ENCODE assay signal across 8 cellular contexts in genomic region chr2:241701405-241702154, GRCh38. TPM values are rescaled to one million over a fixed set of nuclear protein-coding genes. Genes with fewer than 3 reads are reported as not detected.
DNase-seq lines count a peak whose midpoint lies in the region; ATAC-seq lines count a peak whose summit lies in the region.

ING5 (plus strand) TSS chr2:241702039; CDS start chr2:241702066, 27 bp downstream.

- H2AFZ ChIP-seq in mesenchymal stem cell (ENCODE audit: low read depth, low read length) = peak within 1 kb of the TSS; percentile 89

- peak within 1 kb of the TSS; percentile 89 for H3K9ac ChIP-seq in mesenchymal stem cell (ENCODE audit: low read length)

- peak within 1 kb of the TSS; percentile 86 to 91 for H3K14ac ChIP-seq in mesenchymal stem cell (ENCODE audit: low read length in 2 of 2)

- peak within 1 kb of the TSS; percentile 77 for H4K91ac ChIP-seq in mesenchymal stem cell (ENCODE audit: low read length)

- DNase-seq in COLO668 (lab: John Stamatoyannopoulos, UW; ENCODE audit: unreplicated experiment) (peak; percentile 97), HT-29 (ENCODE audit: low spot score) (peak; percentile 94), NOMO-1 treated with dmso at 0.1 percent for 144 hours (lab: John Stamatoyannopoulos, UW; ENCODE audit: unreplicated experiment) (peak; percentile 76), mesenchymal stem cell (peak; percentile 90)
- peak; percentile 90 to 92 for DNase-seq in activated CD8-positive, alpha-beta memory T cell treated with anti-CD3 and anti-CD28 coated beads for 4 hours (ENCODE audit: low read depth in 2 of 2)
- peak; percentile 93 to 97 (median 97) for DNase-seq in effector memory CD8-positive, alpha-beta T cell
- DNase-seq in stimulated activated CD8-positive, alpha-beta memory T cell treated with anti-CD3 and anti-CD28 coated beads, Interleukin-12 subunit alpha, Interleukin-12 subunit beta, amount 100 ng/mL, for 24 hours (ENCODE audit: extremely low read depth) = peak; percentile 92

- peak within 1 kb of the TSS; percentile 86 to 90 for H3K4me3 Mint-ChIP-seq in effector memory CD8-positive, alpha-beta T cell

- no peak within 1 kb of the TSS for H3K23ac ChIP-seq in mesenchymal stem cell (ENCODE audit: low read length in 2 of 2)

- H2BK5ac ChIP-seq in mesenchymal stem cell (ENCODE audit: low read depth, low read length, poor library complexity, severe bottlenecking) = peak within 1 kb of the TSS; percentile 95

- peaks cover 2% of the 10 kb centered on the region for H3K9me3 ChIP-seq in mesenchymal stem cell (ENCODE audit: control insufficient read depth, low read length)

- H2BK12ac ChIP-seq in mesenchymal stem cell (ENCODE audit: low read length in 2 of 2) = peak within 1 kb of the TSS; percentile 28 to 52

- H3K4me1 ChIP-seq in mesenchymal stem cell (ENCODE audit: control insufficient read depth, insufficient read depth, low read depth, low read length) = peaks cover 14% of the 10 kb centered on the region

- H3K4me1 Mint-ChIP-seq in effector memory CD8-positive, alpha-beta T cell (ENCODE audit: low read depth in 2 of 2) = peaks cover 9 to 19% of the 10 kb centered on the region in 2 donors

- H3K4ac ChIP-seq in mesenchymal stem cell (ENCODE audit: low read depth in 1 of 2, low read length in 2 of 2) = peak within 1 kb of the TSS; percentile 81 to 87

- peak; percentile 51 for ATAC-seq in GM21360 (IDR thresholded peaks at IDR 0.05; ENCODE audit: unreplicated experiment)
- ATAC-seq in effector memory CD8-positive, alpha-beta T cell (replicated peaks) = peak; percentile 74

- peaks cover 23% of the 10 kb centered on the region for H3K79me1 ChIP-seq in mesenchymal stem cell (replicated peaks; ENCODE audit: low read length, poor library complexity, severe bottlenecking)

- H3K27ac Mint-ChIP-seq in effector memory CD8-positive, alpha-beta T cell = peak within 1 kb of the TSS; percentile 77 to 80

- peak within 1 kb of the TSS; percentile 82 for H4K8ac ChIP-seq in mesenchymal stem cell (ENCODE audit: low read length)

- peak within 1 kb of the TSS; percentile 43 for H3K27ac ChIP-seq in mesenchymal stem cell (ENCODE audit: low read length, poor library complexity, severe bottlenecking)

- peak within 1 kb of the TSS; percentile 89 for H2BK15ac ChIP-seq in mesenchymal stem cell (ENCODE audit: low read depth, poor library complexity, severe bottlenecking)

- under 1% methylated on average over 33 of the region's 96 CpGs for WGBS in mesenchymal stem cell

- peak within 1 kb of the TSS; percentile 87 to 94 for H3K4me3 ChIP-seq in mesenchymal stem cell (ENCODE audit: insufficient read depth in 1 of 2, low read depth in 1 of 2, low read length in 2 of 2)

- peak within 1 kb of the TSS; percentile 54 for H2AK5ac ChIP-seq in mesenchymal stem cell (ENCODE audit: low read length, severe bottlenecking)

- peaks cover 33% of the 10 kb centered on the region for H3K36me3 Mint-ChIP-seq in effector memory CD8-positive, alpha-beta T cell (ENCODE audit: insufficient read depth)

- peaks cover 17% of the 10 kb centered on the region in 2 experiments for H3K36me3 ChIP-seq in mesenchymal stem cell (ENCODE audit: control insufficient read depth in 1 of 2, insufficient read depth in 2 of 2, low read depth in 1 of 2, low read length in 2 of 2)

- H3K9me3 Mint-ChIP-seq in effector memory CD8-positive, alpha-beta T cell = no peaks in the 10 kb centered on the region

- peak within 1 kb of the TSS; percentile 92 for H2BK120ac ChIP-seq in mesenchymal stem cell (ENCODE audit: low read depth, low read length)

- H3K27me3 ChIP-seq in mesenchymal stem cell (ENCODE audit: control insufficient read depth in 1 of 2, insufficient read depth in 1 of 2, low read length in 2 of 2) = no peaks in the 10 kb centered on the region

- H3K27me3 Mint-ChIP-seq in effector memory CD8-positive, alpha-beta T cell = no peaks in the 10 kb centered on the region

- H3K18ac ChIP-seq in mesenchymal stem cell (ENCODE audit: low read depth in 1 of 2, low read length in 2 of 2) = peak within 1 kb of the TSS; percentile 94 to 97

- peak within 1 kb of the TSS; percentile 99 for H3K4me2 ChIP-seq in mesenchymal stem cell (ENCODE audit: low read length, poor library complexity, severe bottlenecking)

RNA-seq across cellular contexts. Expression of gene ING5, which starts in this region (rescaled TPM):
- total RNA-seq in HT-29 (2014; rRNA removed; shearing (Covaris generic)) = 46.4 and 54.7 TPM in 2 replicates
- 11.3 TPM for polyA plus RNA-seq in mesenchymal stem cell (2013, experiment 1 of 2)
- 11.4 TPM for polyA plus RNA-seq in mesenchymal stem cell (2013, experiment 2 of 2)

Comparison
In these comparisons a context has a peak if more than half of its experiments do, and no peak if none do; other contexts are left out.
1. Peak in every context shown above with its lines: DNase-seq, ATAC-seq, H3K4me3 ChIP-seq and H3K27ac ChIP-seq.